ENCODE assay signal across 12 cellular contexts in the genomic region with DNA sequence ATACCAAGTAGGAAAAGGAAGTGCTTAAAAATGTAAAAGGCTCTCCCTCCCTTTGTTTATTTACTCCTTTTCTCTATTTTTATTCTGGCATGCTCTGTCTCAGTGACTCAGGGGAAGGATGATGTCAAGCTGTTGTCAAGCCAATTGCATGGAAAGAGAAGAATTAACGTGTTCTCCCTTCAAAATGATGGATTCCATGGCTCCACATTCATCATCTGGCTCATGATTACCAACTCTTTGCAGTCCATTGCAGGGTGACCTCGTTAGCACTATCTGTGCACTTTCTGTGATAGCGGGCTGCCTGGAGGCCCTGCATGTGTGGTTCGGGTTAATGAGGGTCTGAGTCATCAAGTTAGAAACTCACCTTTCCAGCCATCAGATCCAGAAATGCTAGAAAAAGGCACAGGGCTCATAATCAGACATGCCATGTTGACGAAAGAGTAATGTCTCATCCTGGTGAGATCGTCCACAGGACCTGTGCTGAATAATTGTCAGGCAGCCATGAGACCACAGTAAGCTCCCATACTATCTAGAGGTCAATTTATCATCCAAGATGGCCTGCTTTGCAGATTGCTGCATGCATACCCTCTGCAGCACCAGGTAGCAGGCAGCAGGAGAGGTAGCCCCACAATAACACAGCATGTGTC.
DNase-seq lines count a peak whose midpoint lies in the region; ATAC-seq, FAIRE-seq and TF ChIP-seq lines count a peak whose summit lies in the region.
"Had no signal": no experiment of that assay in that cellular context is flagged by ENCODE, and none has a peak within 500 bp of the region (broad histone marks: within the 10 kb centered on the region; RNA-seq: fewer than 3 reads in every experiment).

No MANE protein-coding gene starts in this region.

- peak; percentile 45 for DNase-seq in AG08396 (ENCODE audit: low spot score)
- peak; percentile 71 for DNase-seq in HPDE6-E6E7 (ENCODE audit: extremely low spot score)
- peak; percentile 89 for DNase-seq in bronchial epithelial cell (ENCODE audit: low read depth)
- peak; percentile 4 for DNase-seq in kidney glomerular epithelial cell (lab: John Stamatoyannopoulos, UW)
- no peak for DNase-seq in transverse colon
- DNase-seq: activated T-cell treated with anti-CD3 and anti-CD28 coated beads, Interleukin-2, amount 50 U/mL, for 48 hours; left lung; stomach had no signal

- 73 to 80% methylated on average over 3 to 6 of the region's 6 CpGs for WGBS in transverse colon (ENCODE audit: low coverage in 1 of 2), 2 donors

- H3K4me3 ChIP-seq in bronchial epithelial cell (ENCODE audit: low read depth, low read length): no peak overlapping the region
- H3K4me3 ChIP-seq in transverse colon: no peak overlapping the region
- H3K4me3 ChIP-seq: left lung, skin epidermis, stomach had no signal

- H3K9me3 ChIP-seq in transverse colon: no peaks in the 10 kb centered on the region
- H3K9me3 ChIP-seq: left lung, stomach had no signal

- no peak overlapping the region for H3K27ac ChIP-seq in transverse colon
- H3K27ac ChIP-seq: left lung, stomach had no signal

- in situ Hi-C loops in transverse colon (cut with MboI; ENCODE audit: low pct_ligation_motif_present in 1 of 4, low pct_unique_long_range_greater_than_20kb in 1 of 4, low sequenced_read_pairs in 3 of 4): no loop called here

- H3K36me3 ChIP-seq in bronchial epithelial cell (ENCODE audit: control insufficient read depth, insufficient read depth, low read length) (no peaks in the 10 kb centered on the region), transverse colon (no peaks in the 10 kb centered on the region)
- H3K36me3 ChIP-seq: left lung, stomach had no signal

- no peak for FAIRE-seq in bronchial epithelial cell (lab: Jason Lieb, UNC)

- TF ChIP-seq EP300 in transverse colon (IDR thresholded peaks at IDR 0.05; ENCODE audit: low read depth): no peak

- no peak for TF ChIP-seq CTCF in bronchial epithelial cell (IDR thresholded peaks at IDR 0.05; ENCODE audit: insufficient read depth, low read length, severe bottlenecking)
- TF ChIP-seq CTCF in transverse colon (IDR thresholded peaks at IDR 0.05): no peak

- H3K4me1 ChIP-seq in transverse colon: peaks cover 0 to 11% (median 0%) of the 10 kb centered on the region in 4 donors
- H3K4me1 ChIP-seq: left lung had no signal

- no peaks in the 10 kb centered on the region for H3K27me3 ChIP-seq in bronchial epithelial cell (ENCODE audit: control insufficient read depth, insufficient read depth, low read length)
- no peaks in the 10 kb centered on the region for H3K27me3 ChIP-seq in transverse colon
- H3K27me3 ChIP-seq: left lung, stomach had no signal

- no peak for TF ChIP-seq POLR2A in transverse colon (IDR thresholded peaks at IDR 0.05)

- intact Hi-C loops in transverse colon (cut with DNase I; ENCODE audit: low total_unique reads): loop anchor here (10.0 kb wide), 1 partner anchor 70 kb away; no protein-coding TSS in a partner anchor

- ATAC-seq in HG03378 (IDR thresholded peaks at IDR 0.05; ENCODE audit: unreplicated experiment) (no peak), GM21737 (IDR thresholded peaks at IDR 0.05; ENCODE audit: unreplicated experiment) (no peak), HG03045 (IDR thresholded peaks at IDR 0.05; ENCODE audit: unreplicated experiment) (no peak)
- ATAC-seq: left lung had no signal
